Comparison of ENCODE assay signal across 11 cellular contexts in genomic region chr1:200242379-200243041, GRCh38.
DNase-seq lines count a peak whose midpoint lies in the region; ATAC-seq and TF ChIP-seq lines count a peak whose summit lies in the region.
"Had no signal": no experiment of that assay in that cellular context is flagged by ENCODE, and none has a peak within 500 bp of the region (broad histone marks: within the 10 kb centered on the region; RNA-seq: fewer than 3 reads in every experiment).

No MANE protein-coding gene starts in this region.

- H3K9ac ChIP-seq in GM23248: no peak overlapping the region

- H3K4me2 ChIP-seq in GM23248 (ENCODE audit: unreplicated experiment): peak overlapping the region; percentile 72

- peaks cover 20% of the 10 kb centered on the region for H3K4me1 ChIP-seq in GM23248 (ENCODE audit: insufficient read depth)
- H3K4me1 ChIP-seq in psoas muscle: peaks cover 8% of the 10 kb centered on the region

- H3K27ac ChIP-seq in GM23248 (no peak overlapping the region), psoas muscle (peak overlapping the region; percentile 50)

- no peaks in the 10 kb centered on the region for H3K36me3 ChIP-seq in GM23248 (ENCODE audit: low read depth)
- H3K36me3 ChIP-seq in psoas muscle (ENCODE audit: insufficient read depth in 1 of 2, low read depth in 1 of 2): no peaks in the 10 kb centered on the region

- H3K36me3 Mint-ChIP-seq in natural killer cell: no peaks in the 10 kb centered on the region
- H3K36me3 Mint-ChIP-seq: activated naive CD4-positive, alpha-beta T cell treated with anti-CD3 and anti-CD28 coated beads, Interleukin-2, amount 50 U/mL, for 24 hours had no signal

- 15 to 16% methylated on average over 10 of the region's 10 CpGs for WGBS in GM23248 (ENCODE audit: low coverage in 1 of 2, low lambda C conversion rate in 2 of 2, missing lambda C conversion rate in 2 of 2), 2 experiments
- 10 to 13% (median 12%) methylated on average over 10 of the region's 10 CpGs for WGBS in psoas muscle, 3 donors

- ATAC-seq in psoas muscle (peak; percentile 42 to 91 (median 68)), natural killer cell (no peak), HG02970 (IDR thresholded peaks at IDR 0.05; ENCODE audit: low FRiP score, unreplicated experiment) (no peak)

- H3K4me1 Mint-ChIP-seq in natural killer cell: peaks cover 0 to 8% of the 10 kb centered on the region in 2 donors

- H3K79me2 ChIP-seq in GM23248 (ENCODE audit: insufficient read depth): no peaks in the 10 kb centered on the region

- 0 out of 2 replicates have a peak, but pooled peaks cover 16% of the 10 kb centered on the region for H3F3A ChIP-seq in GM23248 (ENCODE audit: insufficient read depth)

- H3K4me3 Mint-ChIP-seq in natural killer cell: no peak overlapping the region
- H3K4me3 Mint-ChIP-seq: activated naive CD4-positive, alpha-beta T cell treated with anti-CD3 and anti-CD28 coated beads, Interleukin-2, amount 50 U/mL, for 24 hours; T-helper 1 cell treated with Interleukin-12 subunit alpha and Interleukin-12 subunit beta and Interleukin-4 antibody, amounts not matched to agents 30 μg/mL and 1 μg/mL, for 36 hours had no signal

- no peak for TF ChIP-seq CTCF in fibroblast of villous mesenchyme (IDR thresholded peaks at IDR 0.05; ENCODE audit: insufficient read depth, low read depth, low read length)
- no peak for TF ChIP-seq CTCF in psoas muscle (IDR thresholded peaks at IDR 0.05)
- no peak for TF ChIP-seq CTCF in natural killer cell (IDR thresholded peaks at IDR 0.05)

- H3K27me3 ChIP-seq in GM23248 (replicated peaks; ENCODE audit: insufficient read depth) (no peaks in the 10 kb centered on the region), psoas muscle (ENCODE audit: insufficient read depth in 3 of 3, low read length in 2 of 3) (peaks cover 0 to 5% (median 0%) of the 10 kb centered on the region in 3 donors)

- in situ Hi-C loops in GM23248 (cut with MboI): no loop called here

- peaks cover 22 to 61% of the 10 kb centered on the region in 2 donors for H3K27me3 Mint-ChIP-seq in natural killer cell (ENCODE audit: low read depth in 2 of 2)

- H3K9me2 ChIP-seq in GM23248 (ENCODE audit: insufficient read depth): no peaks in the 10 kb centered on the region

- no peaks in the 10 kb centered on the region for H3K9me3 ChIP-seq in GM23248 (ENCODE audit: low read depth)
- no peaks in the 10 kb centered on the region for H3K9me3 ChIP-seq in psoas muscle

- no peaks in the 10 kb centered on the region for H4K20me1 ChIP-seq in GM23248 (ENCODE audit: insufficient read depth)

- peak; percentile 49 for DNase-seq in GM23248
- peak; percentile 30 for DNase-seq in NCI-H446 treated with DMSO at 0.1 percent for 48 hours (lab: John Stamatoyannopoulos, UW)
- peak; percentile 27 for DNase-seq in fibroblast of villous mesenchyme (ENCODE audit: low read depth)
- DNase-seq in psoas muscle: no peak
- DNase-seq in stimulated activated naive CD4-positive, alpha-beta T cell treated with Interleukin-2 at 50 U/mL for 16 hours (lab: John Stamatoyannopoulos, UW): no peak
- DNase-seq in GF-D8 (lab: John Stamatoyannopoulos, UW): no peak
- no peak for DNase-seq in natural killer cell
- DNase-seq: KG1 had no signal

- H2AFZ ChIP-seq in GM23248: peak overlapping the region; percentile 85

- no peak overlapping the region for H3K27ac Mint-ChIP-seq in natural killer cell
- H3K27ac Mint-ChIP-seq: activated naive CD4-positive, alpha-beta T cell treated with anti-CD3 and anti-CD28 coated beads, Interleukin-2, amount 50 U/mL, for 24 hours; T-helper 1 cell treated with Interleukin-12 subunit alpha and Interleukin-12 subunit beta and Interleukin-4 antibody, amounts not matched to agents 30 μg/mL and 1 μg/mL, for 36 hours had no signal

- intact Hi-C loops in psoas muscle (cut with DNase I): no loop called here
- intact Hi-C loops in natural killer cell (cut with micrococcal nuclease): no loop called here

- H3K4me3 ChIP-seq in GM23248 (peak overlapping the region; percentile 44; the same call in 1 of the 2 replicates), fibroblast of villous mesenchyme (ENCODE audit: low read depth, low read length) (peak overlapping the region; percentile 43), psoas muscle (peak overlapping the region; percentile 40)

- H3K9me3 Mint-ChIP-seq in natural killer cell: no peaks in the 10 kb centered on the region
- H3K9me3 Mint-ChIP-seq: activated naive CD4-positive, alpha-beta T cell treated with anti-CD3 and anti-CD28 coated beads, Interleukin-2, amount 50 U/mL, for 24 hours; T-helper 1 cell treated with Interleukin-12 subunit alpha and Interleukin-12 subunit beta and Interleukin-4 antibody, amounts not matched to agents 30 μg/mL and 1 μg/mL, for 36 hours had no signal

Comparison
In these comparisons a context has a peak if more than half of its experiments do, and no peak if none do; other contexts are left out.
1. DNase-seq: peak in GM23248 (single experiment), NCI-H446 treated with DMSO at 0.1 percent for 48 hours (single experiment) and fibroblast of villous mesenchyme (single experiment); none in psoas muscle (0 of 2), stimulated activated naive CD4-positive, alpha-beta T cell treated with Interleukin-2 at 50 U/mL for 16 hours (single experiment), GF-D8 (single experiment) and natural killer cell (single experiment).
2. ATAC-seq: peak in psoas muscle (4 of 4); none in natural killer cell (0 of 3) and HG02970 (single experiment).
3. Peak in every context shown above with its lines, with median percentiles within 50 percentile points of each other: H3K4me3 ChIP-seq.